7 cellular contexts compared by ENCODE assay signal in genomic region chr15:82750831-82751181, GRCh38. TPM values are rescaled to one million over a fixed set of nuclear protein-coding genes. Genes with fewer than 3 reads are reported as not detected.
DNase-seq lines count a peak whose midpoint lies in the region; FAIRE-seq and TF ChIP-seq lines count a peak whose summit lies in the region.

No MANE protein-coding gene starts in this region.

- no peak for TF ChIP-seq EP300 in tibial nerve (IDR thresholded peaks at IDR 0.05)

- in situ Hi-C loops in HAP-1 (cut with MboI; ENCODE audit: low sequenced_read_pairs) = no loop called here

- H3K36me3 ChIP-seq in HAP-1 (replicated peaks) = peaks cover 37% of the 10 kb centered on the region
- H3K36me3 ChIP-seq in bronchial epithelial cell (ENCODE audit: control insufficient read depth, insufficient read depth, low read length) = peaks cover 4% of the 10 kb centered on the region
- peaks cover 0 to 32% (median 0%) of the 10 kb centered on the region in 3 donors for H3K36me3 ChIP-seq in tibial nerve

- peak overlapping the region in 3 of 4 donors; percentile 75 to 94 (median 91) for H3K27ac ChIP-seq in tibial nerve

- FAIRE-seq in GM18507 (lab: Jason Lieb, UNC) (peak; percentile 9), bronchial epithelial cell (lab: Jason Lieb, UNC) (no peak)

- no peak for DNase-seq in GM18507 (ENCODE audit: extremely low spot score, insufficient read length, low read depth)
- peak in 1 of 2 experiments; percentile 30 for DNase-seq in HAP-1 (ENCODE audit: low spot score in 2 of 2)
- no peak for DNase-seq in NB4 (ENCODE audit: low read depth)
- peak; percentile 25 for DNase-seq in bronchial epithelial cell (ENCODE audit: low read depth)
- DNase-seq in lower leg skin (ENCODE audit: low spot score in 2 of 2) = no peak
- no peak for DNase-seq in tibial nerve (ENCODE audit: low spot score in 2 of 2)
- no peak for DNase-seq in globus pallidus (ENCODE audit: low spot score)

- H3K4me1 ChIP-seq in HAP-1 = peaks cover 14% of the 10 kb centered on the region
- peaks cover 0 to 37% (median 12%) of the 10 kb centered on the region in 4 donors for H3K4me1 ChIP-seq in tibial nerve

- H3K9me3 ChIP-seq in HAP-1 (no peaks in the 10 kb centered on the region), tibial nerve (no peaks in the 10 kb centered on the region)

- TF ChIP-seq POLR2A in NB4 (IDR thresholded peaks at IDR 0.05; ENCODE audit: extremely low read depth, insufficient read length) (no peak), lower leg skin (IDR thresholded peaks at IDR 0.05) (no peak), tibial nerve (IDR thresholded peaks at IDR 0.05) (no peak)

- no peaks in the 10 kb centered on the region for H3K27me3 ChIP-seq in HAP-1 (ENCODE audit: low read depth)
- H3K27me3 ChIP-seq in bronchial epithelial cell (ENCODE audit: control insufficient read depth, insufficient read depth, low read length) = no peaks in the 10 kb centered on the region
- no peaks in the 10 kb centered on the region for H3K27me3 ChIP-seq in tibial nerve

- TF ChIP-seq CTCF in NB4 (IDR thresholded peaks at IDR 0.05; ENCODE audit: low read depth, low read length) (no peak), bronchial epithelial cell (IDR thresholded peaks at IDR 0.05; ENCODE audit: insufficient read depth, low read length, severe bottlenecking) (peak; percentile 5), lower leg skin (IDR thresholded peaks at IDR 0.05) (no peak), tibial nerve (IDR thresholded peaks at IDR 0.05) (no peak)

- 2 to 3% methylated on average over 8 of the region's 8 CpGs for WGBS in lower leg skin, 2 donors
- 2 to 4% methylated on average over 8 of the region's 8 CpGs for WGBS in tibial nerve, 2 donors

- intact Hi-C loops in lower leg skin (cut with DNase I; ENCODE audit: low total_unique reads) = no loop called here

- H3K4me3 ChIP-seq in HAP-1 (peak overlapping the region; percentile 70), NB4 (ENCODE audit: low read depth, low read length) (peak overlapping the region; percentile 92), bronchial epithelial cell (ENCODE audit: low read depth, low read length) (peak overlapping the region; percentile 77), lower leg skin (ENCODE audit: low read depth, poor library complexity, severe bottlenecking) (peak overlapping the region; percentile 55), tibial nerve (peak overlapping the region; percentile 60 to 78 (median 70))

RNA-seq across cellular contexts. Expression of gene AP3B2, which starts 41.1 kb away (rescaled TPM):
- total RNA-seq in bronchial epithelial cell = 0.13 TPM in 1 of 2 replicates, not detected in the other
- total RNA-seq in lower leg skin = 1 to 10 TPM; 1.3 to 6.2 (median 2.4) TPM
- 10 to 100 TPM in 1 of 4 donors, 1 to 10 TPM in 1, under 1 TPM in 2; 0.59 to 14.2 (median 1.1) TPM for total RNA-seq in tibial nerve

RNA-seq across cellular contexts. Expression of gene FSD2, which starts 55.1 kb away (rescaled TPM):
- total RNA-seq in bronchial epithelial cell (not detected in 2 replicates), lower leg skin (under 1 TPM in 1 of 4 donors, not detected in 3; 0.19 TPM), tibial nerve (under 1 TPM in 1 of 4 donors, not detected in 3; 0.20 TPM)

RNA-seq across cellular contexts. Expression of gene WHAMM, which starts 58.6 kb away (rescaled TPM):
- total RNA-seq in bronchial epithelial cell (3.2 and 4.0 TPM in 2 replicates), lower leg skin (10 to 100 TPM; 11.0 to 20.0 (median 11.4) TPM), tibial nerve (10 to 100 TPM; 11.8 to 17.4 (median 13.0) TPM)
